Comparison of ENCODE assay signal across 23 cellular contexts in genomic region chr10:133303206-133303605, GRCh38. TPM values are rescaled to one million over a fixed set of nuclear protein-coding genes. Genes with fewer than 3 reads are reported as not detected.
DNase-seq lines count a peak whose midpoint lies in the region; ATAC-seq, FAIRE-seq and TF ChIP-seq lines count a peak whose summit lies in the region.
"Had no signal": no experiment of that assay in that cellular context is flagged by ENCODE, and none has a peak within 500 bp of the region (broad histone marks: within the 10 kb centered on the region; RNA-seq: fewer than 3 reads in every experiment).

No MANE protein-coding gene starts in this region.

- H3K27ac ChIP-seq in BLaER1 (no peak overlapping the region), K562 (ENCODE audit: extremely low read depth, low read depth, low read length) (no peak overlapping the region), kidney (ENCODE audit: low read depth in 2 of 2, low read length in 2 of 2) (no peak overlapping the region)
- H3K27ac ChIP-seq: C4-2B had no signal

- no peak for TF ChIP-seq RAD21 in K562 (CRISPR knock-in tag; conservative IDR thresholded peaks at IDR 0.05 in 1 of 2, IDR thresholded peaks at IDR 0.05 in 1 of 2)

- peaks cover 57% of the 10 kb centered on the region for H3K79me2 ChIP-seq in K562 (ENCODE audit: control insufficient read depth, insufficient read depth, low read length)

- POLR2A ChIA-PET in K562 (lab: Yijun Ruan, JAX): interaction anchor here (1.8 kb wide), 1 partner anchor 9 kb away, joined by 4 read pairs; no protein-coding TSS in a partner anchor

- 67% methylated on average over 1 of the region's 10 CpGs for WGBS in K562 (ENCODE audit: insufficient coverage, low coverage, missing lambda C conversion rate)

- no peak for TF ChIP-seq EP300 in K562 (IDR thresholded peaks at IDR 0.05; ENCODE audit: low read length)

- H3K9me1 ChIP-seq in K562 (ENCODE audit: control insufficient read depth, insufficient read depth, low read length): no peaks in the 10 kb centered on the region

- peaks cover 15% of the 10 kb centered on the region for H3K4me1 ChIP-seq in BLaER1
- peaks cover 18 to 33% of the 10 kb centered on the region in 2 experiments for H3K4me1 ChIP-seq in K562 (replicated peaks in 1 of 2; ENCODE audit: control insufficient read depth in 2 of 2, insufficient read depth in 2 of 2, low read length in 2 of 2)
- H3K4me1 ChIP-seq in kidney (ENCODE audit: control insufficient read depth in 1 of 2, insufficient read depth in 1 of 2, low read depth in 1 of 2, low read length in 2 of 2): peaks cover 14 to 21% of the 10 kb centered on the region in 2 donors
- H3K4me1 ChIP-seq: HAP-1 had no signal

- H3K27me3 ChIP-seq in BLaER1 (no peaks in the 10 kb centered on the region), K562 (ENCODE audit: control insufficient read depth in 2 of 2, insufficient read depth in 2 of 2, low read length in 2 of 2) (no peaks in the 10 kb centered on the region)

- no peak for ATAC-seq in K562
- ATAC-seq: CD8-positive, alpha-beta T cell had no signal

- no peaks in the 10 kb centered on the region for H3K9me3 ChIP-seq in BLaER1
- no peaks in the 10 kb centered on the region for H3K9me3 ChIP-seq in K562 (replicated peaks; ENCODE audit: control insufficient read depth, insufficient read depth, low read depth, low read length)
- H3K9me3 ChIP-seq in kidney (ENCODE audit: control insufficient read depth in 1 of 2, low read length in 2 of 2): no peaks in the 10 kb centered on the region
- H3K9me3 ChIP-seq: Caco-2, HAP-1 had no signal

- CTCF ChIA-PET in K562 (lab: Yijun Ruan, JAX; ENCODE audit: low intra/inter-chr PET ratio): no interaction called here

- H4K20me1 ChIP-seq in BLaER1 (peaks cover 91% of the 10 kb centered on the region), K562 (replicated peaks; ENCODE audit: control insufficient read depth, insufficient read depth, low read length) (no peaks in the 10 kb centered on the region; the same call in 1 of the 2 replicates)

- DNase-seq in K562 (ENCODE audit: extremely low read depth in 1 of 4, low spot score in 3 of 4): no peak
- peak; percentile 54 for DNase-seq in kidney
- no peak for DNase-seq in dedifferentiated amniotic fluid mesenchymal stem cell (ENCODE audit: extremely low spot score)
- no peak for DNase-seq in DMS153 treated with DMSO at 0.1 percent for 48 hours (lab: John Stamatoyannopoulos, UW; ENCODE audit: unreplicated experiment)
- DNase-seq in T-helper 2 cell: no peak
- DNase-seq: Caco-2; CD4-positive, CD25-positive, alpha-beta regulatory T cell; CD8-positive, alpha-beta T cell; DMS53; DMS79 treated with DMSO at 0.1 percent for 48 hours; GF-D8; GOT3; HFFc6 had no signal

- TF ChIP-seq POLR2A in K562 (conservative IDR thresholded peaks at IDR 0.05): no peak

- no peak for FAIRE-seq in K562 (lab: Jason Lieb, UNC)
- FAIRE-seq in kidney (lab: Jason Lieb, UNC): no peak
- FAIRE-seq: GM12891, GM18507, H54 had no signal

- no peak overlapping the region for H2AFZ ChIP-seq in K562 (ENCODE audit: low read depth, low read length)

- in situ Hi-C loops in K562 (cut with MboI): no loop called here

- TF ChIP-seq CTCF in K562 (IDR thresholded peaks at IDR 0.05 in 2 of 3, conservative IDR thresholded peaks at IDR 0.05 in 1 of 3; ENCODE audit: insufficient read depth in 2 of 3, low read depth in 1 of 3, low read length in 3 of 3) (no peak), kidney (IDR thresholded peaks at IDR 0.05; ENCODE audit: borderline replicate concordance, extremely low read depth, insufficient read depth) (no peak)

- H3K4me2 ChIP-seq in BLaER1 (no peak overlapping the region), K562 (ENCODE audit: insufficient read depth, low read length) (no peak overlapping the region)

- H3K9ac ChIP-seq in BLaER1: 0 out of 2 replicates have a peak overlapping the region, but pooled peaks have one; percentile 2
- peak overlapping the region in 1 of 2 experiments; percentile 68; a peak in 2 of 4 replicates for H3K9ac ChIP-seq in K562 (ENCODE audit: insufficient read depth in 1 of 2, low read depth in 2 of 2, low read length in 2 of 2)
- no peak overlapping the region for H3K9ac ChIP-seq in kidney (ENCODE audit: low read length in 2 of 2)

- H3K4me3 ChIP-seq in BLaER1 (no peak overlapping the region), K562 (no peak overlapping the region), kidney (ENCODE audit: low read length in 2 of 2) (no peak overlapping the region)
- H3K4me3 ChIP-seq: HAP-1 had no signal

- intact Hi-C loops in K562 (cut with micrococcal nuclease): no loop called here
- intact Hi-C loops in kidney (cut with DNase I): no loop called here

- BruUV-seq in K562 (replicated peaks; lab: Mats Ljungman, UMichigan): no TSS peak

- H3K36me3 ChIP-seq in BLaER1 (peaks cover 66% of the 10 kb centered on the region), K562 (ENCODE audit: control insufficient read depth, insufficient read depth, low read length) (peaks cover 39% of the 10 kb centered on the region; the same call in 2 of the 3 replicates), kidney (ENCODE audit: control insufficient read depth in 1 of 2, insufficient read depth in 2 of 2, low read length in 2 of 2) (peaks cover 25 to 35% of the 10 kb centered on the region in 2 donors)

RNA-seq across cellular contexts. Expression of gene TUBGCP2, which starts 5.5 kb away (rescaled TPM):
- total RNA-seq in K562 (2011; cell fraction: chromatin; rRNA removed; ENCODE audit: low replicate concordance): 97.4 and 177 TPM in 2 replicates
- 93.2 and 103 TPM in 2 replicates for total RNA-seq in K562 (2011; cell fraction: nucleolus; rRNA removed)
- total RNA-seq in K562 (2011; cell fraction: nucleoplasm; rRNA removed): 81.1 and 81.7 TPM in 2 replicates
- total RNA-seq in K562 (2014; rRNA removed): 35.1 and 44.2 TPM in 2 replicates
- total RNA-seq in K562 (2014; rRNA removed; fragmentation: Illumina TruSeq; extraction: Trizol): 21.0 and 22.1 TPM in 2 replicates
- total RNA-seq in K562 (2015; rRNA removed; fragmentation: Illumina TruSeq; extraction: Trizol): 23.3 and 27.0 TPM in 2 replicates
- total RNA-seq in K562 (2021): 56.6 and 56.7 TPM in 2 replicates
- 39.3 and 45.1 TPM in 2 replicates for polyA plus RNA-seq in K562 (2011; rRNA removed)
- polyA plus RNA-seq in K562 (2011; cell fraction: cytosol; rRNA removed): 33.2 and 44.0 TPM in 2 replicates
- polyA plus RNA-seq in K562 (2011; cell fraction: nucleus; rRNA removed): 79.4 and 99.6 TPM in 2 replicates
- 29.8 and 48.0 TPM in 2 replicates for polyA plus RNA-seq in K562 (2012)
- 28.4 and 35.5 TPM in 2 replicates for polyA plus RNA-seq in K562 (2014; fragmentation: Illumina TruSeq; extraction: Trizol)
- polyA plus RNA-seq in K562 (2014; fragmentation: Nextera tagmentation; extraction: Ambion mirVana): 1 to 10 TPM; 4.3 to 4.4 TPM
- polyA plus RNA-seq in K562 (2014; rRNA removed): 32.0 and 33.0 TPM in 2 replicates
- 36.7 and 39.5 TPM in 2 replicates for polyA minus RNA-seq in K562 (2011; rRNA and poly(A)+ RNA removed)
- 29.7 and 33.5 TPM in 2 replicates for polyA minus RNA-seq in K562 (2011; cell fraction: cytosol; rRNA and poly(A)+ RNA removed)
- 35.9 and 60.8 TPM in 2 replicates for polyA minus RNA-seq in K562 (2011; cell fraction: nucleus; rRNA and poly(A)+ RNA removed)
- 61.4 TPM for total RNA-seq in kidney
- polyA plus RNA-seq in kidney (ENCODE audit: insufficient read depth, low read depth, low replicate concordance): 93.3 TPM

RNA-seq across cellular contexts. Expression of gene ZNF511, which starts 5.5 kb away (rescaled TPM):
- total RNA-seq in K562 (2011; cell fraction: chromatin; rRNA removed; ENCODE audit: low replicate concordance): 15.4 and 25.5 TPM in 2 replicates
- total RNA-seq in K562 (2011; cell fraction: nucleolus; rRNA removed): 20.5 and 22.4 TPM in 2 replicates
- 21.4 and 24.6 TPM in 2 replicates for total RNA-seq in K562 (2011; cell fraction: nucleoplasm; rRNA removed)
- total RNA-seq in K562 (2014; rRNA removed): 36.3 and 44.4 TPM in 2 replicates
- 19.2 and 24.5 TPM in 2 replicates for total RNA-seq in K562 (2014; rRNA removed; fragmentation: Illumina TruSeq; extraction: Trizol)
- 46.6 and 48.8 TPM in 2 replicates for total RNA-seq in K562 (2015; rRNA removed; fragmentation: Illumina TruSeq; extraction: Trizol)
- 69.3 and 72.9 TPM in 2 replicates for total RNA-seq in K562 (2021)
- polyA plus RNA-seq in K562 (2011; rRNA removed): 37.3 and 40.1 TPM in 2 replicates
- 31.7 and 75.7 TPM in 2 replicates for polyA plus RNA-seq in K562 (2011; cell fraction: cytosol; rRNA removed)
- polyA plus RNA-seq in K562 (2011; cell fraction: nucleus; rRNA removed): 45.8 and 50.3 TPM in 2 replicates
- polyA plus RNA-seq in K562 (2012): 43.5 and 47.7 TPM in 2 replicates
- 47.2 and 51.8 TPM in 2 replicates for polyA plus RNA-seq in K562 (2014; fragmentation: Illumina TruSeq; extraction: Trizol)
- polyA plus RNA-seq in K562 (2014; fragmentation: Nextera tagmentation; extraction: Ambion mirVana): 1 to 10 TPM in 1 of 2 experiments, under 1 TPM in 1; 0.61 to 3.7 TPM
- polyA plus RNA-seq in K562 (2014; rRNA removed): 57.4 TPM in 2 replicates
- 11.4 and 19.7 TPM in 2 replicates for polyA minus RNA-seq in K562 (2011; rRNA and poly(A)+ RNA removed)
- polyA minus RNA-seq in K562 (2011; cell fraction: cytosol; rRNA and poly(A)+ RNA removed): 18.1 and 20.8 TPM in 2 replicates
- 10.2 and 13.4 TPM in 2 replicates for polyA minus RNA-seq in K562 (2011; cell fraction: nucleus; rRNA and poly(A)+ RNA removed)
- total RNA-seq in kidney: 35.6 TPM
- polyA plus RNA-seq in kidney (ENCODE audit: insufficient read depth, low read depth, low replicate concordance): 50.7 TPM

RNA-seq across cellular contexts. Expression of gene ADAM8, which starts 26.5 kb away (rescaled TPM):
- 8.0 and 37.9 TPM in 2 replicates for total RNA-seq in K562 (2011; cell fraction: chromatin; rRNA removed; ENCODE audit: low replicate concordance)
- total RNA-seq in K562 (2011; cell fraction: nucleolus; rRNA removed): 34.7 and 35.9 TPM in 2 replicates
- 11.8 and 15.8 TPM in 2 replicates for total RNA-seq in K562 (2011; cell fraction: nucleoplasm; rRNA removed)
- 2.9 and 3.3 TPM in 2 replicates for total RNA-seq in K562 (2014; rRNA removed)
- total RNA-seq in K562 (2014; rRNA removed; fragmentation: Illumina TruSeq; extraction: Trizol): 0.19 and 0.25 TPM in 2 replicates
- total RNA-seq in K562 (2015; rRNA removed; fragmentation: Illumina TruSeq; extraction: Trizol): 1.0 TPM in 2 replicates
- total RNA-seq in K562 (2021): 6.1 and 7.0 TPM in 2 replicates
- 1.5 and 5.8 TPM in 2 replicates for polyA plus RNA-seq in K562 (2011; rRNA removed)
- polyA plus RNA-seq in K562 (2011; cell fraction: cytosol; rRNA removed): 5.3 and 5.8 TPM in 2 replicates
- 42.9 and 49.0 TPM in 2 replicates for polyA plus RNA-seq in K562 (2011; cell fraction: nucleus; rRNA removed)
- polyA plus RNA-seq in K562 (2012): 4.0 and 16.8 TPM in 2 replicates
- polyA plus RNA-seq in K562 (2014; fragmentation: Illumina TruSeq; extraction: Trizol): 1.1 and 3.4 TPM in 2 replicates
- under 1 TPM; 0.07 to 0.14 TPM for polyA plus RNA-seq in K562 (2014; fragmentation: Nextera tagmentation; extraction: Ambion mirVana)
- polyA plus RNA-seq in K562 (2014; rRNA removed): 5.0 and 7.2 TPM in 2 replicates
- 1.0 and 1.6 TPM in 2 replicates for polyA minus RNA-seq in K562 (2011; rRNA and poly(A)+ RNA removed)
- polyA minus RNA-seq in K562 (2011; cell fraction: cytosol; rRNA and poly(A)+ RNA removed): 3.1 and 5.6 TPM in 2 replicates
- 14.7 and 18.5 TPM in 2 replicates for polyA minus RNA-seq in K562 (2011; cell fraction: nucleus; rRNA and poly(A)+ RNA removed)
- 16.6 TPM for total RNA-seq in kidney
- 3.4 TPM for polyA plus RNA-seq in kidney (ENCODE audit: insufficient read depth, low read depth, low replicate concordance)

RNA-seq across cellular contexts. Expression of gene CALY, which starts 33.5 kb away (rescaled TPM):
- 0.56 TPM in 1 of 2 replicates, not detected in the other for total RNA-seq in K562 (2011; cell fraction: chromatin; rRNA removed; ENCODE audit: low replicate concordance)
- not detected in 2 replicates for total RNA-seq in K562 (2011; cell fraction: nucleolus; rRNA removed)
- not detected in 2 replicates for total RNA-seq in K562 (2011; cell fraction: nucleoplasm; rRNA removed)
- total RNA-seq in K562 (2014; rRNA removed) (0.04 TPM in 1 of 2 replicates, not detected in the other), K562 (2014; rRNA removed; fragmentation: Illumina TruSeq; extraction: Trizol) (not detected in 2 replicates), K562 (2015; rRNA removed; fragmentation: Illumina TruSeq; extraction: Trizol) (not detected in 2 replicates), K562 (2021) (not detected in 2 replicates), kidney (0.41 TPM)
- polyA plus RNA-seq in K562 (2011; rRNA removed) (not detected in 2 replicates), K562 (2014; fragmentation: Illumina TruSeq; extraction: Trizol) (not detected in 2 replicates), K562 (2014; fragmentation: Nextera tagmentation; extraction: Ambion mirVana) (not detected), K562 (2014; rRNA removed) (not detected in 2 replicates), kidney (ENCODE audit: insufficient read depth, low read depth, low replicate concordance) (0.54 TPM)
- 0.03 and 0.16 TPM in 2 replicates for polyA plus RNA-seq in K562 (2011; cell fraction: cytosol; rRNA removed)
- polyA plus RNA-seq in K562 (2011; cell fraction: nucleus; rRNA removed): 0.04 and 0.36 TPM in 2 replicates
- not detected in 2 replicates for polyA plus RNA-seq in K562 (2012)
- polyA minus RNA-seq in K562 (2011; rRNA and poly(A)+ RNA removed): not detected in 2 replicates
- polyA minus RNA-seq in K562 (2011; cell fraction: cytosol; rRNA and poly(A)+ RNA removed): not detected in 2 replicates
- not detected in 2 replicates for polyA minus RNA-seq in K562 (2011; cell fraction: nucleus; rRNA and poly(A)+ RNA removed)
- total RNA-seq: A172, A673, Caco-2, Daoy had no signal

RNA-seq across cellular contexts. Expression of gene PRAP1, which starts 44.0 kb away (rescaled TPM):
- not detected in 2 replicates for total RNA-seq in K562 (2011; cell fraction: chromatin; rRNA removed; ENCODE audit: low replicate concordance)
- not detected in 2 replicates for total RNA-seq in K562 (2011; cell fraction: nucleolus; rRNA removed)
- total RNA-seq in K562 (2011; cell fraction: nucleoplasm; rRNA removed): not detected in 2 replicates
- total RNA-seq in K562 (2014; rRNA removed) (not detected in 2 replicates), K562 (2014; rRNA removed; fragmentation: Illumina TruSeq; extraction: Trizol) (not detected in 2 replicates), K562 (2015; rRNA removed; fragmentation: Illumina TruSeq; extraction: Trizol) (not detected in 2 replicates), K562 (2021) (not detected in 2 replicates), kidney (1.9 TPM)
- polyA plus RNA-seq in K562 (2011; rRNA removed) (not detected in 2 replicates), K562 (2014; fragmentation: Illumina TruSeq; extraction: Trizol) (not detected in 2 replicates), K562 (2014; fragmentation: Nextera tagmentation; extraction: Ambion mirVana) (not detected), K562 (2014; rRNA removed) (0.16 TPM in 1 of 2 replicates, not detected in the other), kidney (ENCODE audit: insufficient read depth, low read depth, low replicate concordance) (557 TPM)
- polyA plus RNA-seq in K562 (2011; cell fraction: cytosol; rRNA removed): 0.07 TPM in 1 of 2 replicates, not detected in the other
- not detected in 2 replicates for polyA plus RNA-seq in K562 (2011; cell fraction: nucleus; rRNA removed)
- polyA plus RNA-seq in K562 (2012): not detected in 2 replicates
- polyA minus RNA-seq in K562 (2011; rRNA and poly(A)+ RNA removed): not detected in 2 replicates
- polyA minus RNA-seq in K562 (2011; cell fraction: cytosol; rRNA and poly(A)+ RNA removed): not detected in 2 replicates
- polyA minus RNA-seq in K562 (2011; cell fraction: nucleus; rRNA and poly(A)+ RNA removed): not detected in 2 replicates
- total RNA-seq: A172; A673; CD4-positive, CD25-positive, alpha-beta regulatory T cell; CD8-positive, alpha-beta T cell; Daoy; HFFc6 had no signal
- polyA plus RNA-seq: BJ; CD4-positive, CD25-positive, alpha-beta regulatory T cell had no signal
